17 cellular contexts compared by ENCODE assay signal in the genomic region with DNA sequence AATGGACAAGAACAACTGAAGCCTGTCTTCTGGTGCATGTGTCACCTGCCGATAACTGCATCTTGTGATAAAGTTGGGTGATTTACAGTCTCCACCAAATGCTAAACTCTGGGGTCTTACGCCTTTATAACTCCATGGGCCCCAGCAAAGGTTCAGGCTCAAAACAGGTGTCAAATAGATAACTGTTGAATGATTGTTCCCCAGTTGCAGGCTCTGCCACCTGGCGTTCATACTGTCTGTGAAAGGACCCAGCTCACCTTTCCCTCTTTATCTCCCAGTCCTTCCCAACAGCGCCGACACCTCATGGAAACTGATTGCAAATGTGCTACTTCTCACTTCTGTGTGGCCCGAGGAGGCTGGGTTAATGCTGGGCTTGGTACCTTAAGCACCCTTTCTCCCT. TPM values are rescaled to one million over a fixed set of nuclear protein-coding genes. Genes with fewer than 3 reads are reported as not detected.
"Had no signal": no experiment of that assay in that cellular context is flagged by ENCODE, and none has a peak within 500 bp of the region (broad histone marks: within the 10 kb centered on the region; RNA-seq: fewer than 3 reads in every experiment).

No MANE protein-coding gene starts in this region.

- DNase-seq: activated CD4-positive, alpha-beta memory T cell treated with anti-CD3 and anti-CD28 coated beads for 36 hours; activated CD4-positive, CD25-positive, alpha-beta regulatory T cell treated with anti-CD3 and anti-CD28 coated beads, Interleukin-2, amount 50 U/mL, for 72 hours; activated CD8-positive, alpha-beta memory T cell treated with anti-CD3 and anti-CD28 coated beads, Interleukin-2, amount 50 U/mL, for 4 hours; activated naive CD4-positive, alpha-beta T cell treated with anti-CD3 and anti-CD28 coated beads, Interleukin-2, amount 10 ng/mL, durations not matched to agents 7 days and 5 days; body of pancreas; effector memory CD8-positive, alpha-beta T cell; erythroblast; hippocampal formation; kidney glomerular epithelial cell; ovary; stimulated activated CD4-positive, alpha-beta T cell treated with anti-CD3 and anti-CD28 coated beads, Interleukin-4, amount 100 ng/mL, for 1 hour; stimulated activated CD8-positive, alpha-beta memory T cell treated with anti-CD3 and anti-CD28 coated beads, Interleukin-4, amount 100 ng/mL, for 48 hours had no signal

- H3K27ac Mint-ChIP-seq: activated CD4-positive, alpha-beta memory T cell treated with anti-CD3 and anti-CD28 coated beads for 36 hours; activated naive CD4-positive, alpha-beta T cell treated with anti-CD3 and anti-CD28 coated beads, Interleukin-2, amount 10 ng/mL, durations not matched to agents 7 days and 5 days; effector memory CD8-positive, alpha-beta T cell; T-helper 2 cell treated with Interferon-gamma antibody and Interleukin-4, amounts not matched to agents 5 μg/mL and 100 μg/mL, for 36 hours had no signal

- H3K9me3 Mint-ChIP-seq: activated CD4-positive, alpha-beta memory T cell treated with anti-CD3 and anti-CD28 coated beads for 36 hours; activated naive CD4-positive, alpha-beta T cell treated with anti-CD3 and anti-CD28 coated beads, Interleukin-2, amount 10 ng/mL, durations not matched to agents 7 days and 5 days; central memory CD8-positive, alpha-beta T cell; effector memory CD8-positive, alpha-beta T cell; neural crest cell; T-helper 2 cell treated with Interferon-gamma antibody and Interleukin-4, amounts not matched to agents 5 μg/mL and 100 μg/mL, for 36 hours had no signal

- H3K27me3 ChIP-seq: body of pancreas, ovary, tibial nerve, vagina had no signal

- H3K4me1 Mint-ChIP-seq: activated naive CD4-positive, alpha-beta T cell treated with anti-CD3 and anti-CD28 coated beads, Interleukin-2, amount 10 ng/mL, durations not matched to agents 7 days and 5 days; central memory CD8-positive, alpha-beta T cell had no signal

- ATAC-seq: body of pancreas; effector memory CD8-positive, alpha-beta T cell had no signal

- H3K4me3 ChIP-seq: body of pancreas, ovary, tibial nerve, vagina had no signal

- H3K27me3 Mint-ChIP-seq: activated CD4-positive, alpha-beta memory T cell treated with anti-CD3 and anti-CD28 coated beads for 36 hours; activated naive CD4-positive, alpha-beta T cell treated with anti-CD3 and anti-CD28 coated beads, Interleukin-2, amount 10 ng/mL, durations not matched to agents 7 days and 5 days; central memory CD8-positive, alpha-beta T cell; effector memory CD8-positive, alpha-beta T cell had no signal

- H3K4me3 Mint-ChIP-seq: activated CD4-positive, alpha-beta memory T cell treated with anti-CD3 and anti-CD28 coated beads for 36 hours; activated naive CD4-positive, alpha-beta T cell treated with anti-CD3 and anti-CD28 coated beads, Interleukin-2, amount 10 ng/mL, durations not matched to agents 7 days and 5 days; central memory CD8-positive, alpha-beta T cell; effector memory CD8-positive, alpha-beta T cell; neural crest cell; T-helper 2 cell treated with Interferon-gamma antibody and Interleukin-4, amounts not matched to agents 5 μg/mL and 100 μg/mL, for 36 hours had no signal

- H3K27ac ChIP-seq: body of pancreas, ovary, tibial nerve, vagina had no signal

RNA-seq across cellular contexts. Expression of a gene that starts 8.3 kb away (rescaled TPM):
- total RNA-seq: vagina had no signal
